25 cellular contexts compared by ENCODE assay signal in genomic region chr18:74880706-74881289, GRCh38.
"Had no signal": no experiment of that assay in that cellular context is flagged by ENCODE, and none has a peak within 500 bp of the region (broad histone marks: within the 10 kb centered on the region; RNA-seq: fewer than 3 reads in every experiment).

No MANE protein-coding gene starts in this region.

- H3K36me3 Mint-ChIP-seq: neural progenitor cell had no signal

- H3K9me3 Mint-ChIP-seq: natural killer cell treated with Interleukin-12 subunit alpha and Interleukin-12 subunit beta and Interleukin-15 and Interleukin-18, amount 100 ng/mL, for 72 hours; neural progenitor cell had no signal

- H3K4me1 ChIP-seq: esophagus muscularis mucosa, foreskin keratinocyte, gastroesophageal sphincter, heart left ventricle, left lung, neural progenitor cell, parathyroid adenoma, prostate gland, right atrium auricular region, sigmoid colon, spleen, thyroid gland had no signal

- H3K27me3 ChIP-seq: esophagus muscularis mucosa, foreskin keratinocyte, gastroesophageal sphincter, heart left ventricle, hepatocyte, left lung, neural progenitor cell, right atrium auricular region, sigmoid colon, spleen, stomach, thyroid gland had no signal

- H3K27ac Mint-ChIP-seq: mesothelial cell of epicardium; natural killer cell treated with Interleukin-12 subunit alpha and Interleukin-12 subunit beta and Interleukin-15 and Interleukin-18, amount 100 ng/mL, for 72 hours; neural progenitor cell; stimulated activated naive B cell treated with anti-CD40 and anti-IgM and Interleukin-4, amounts not matched to agents 10 μg/mL and 1 μg/mL and 100 μg/mL, for 72 hours; type B pancreatic cell had no signal

- H3K9me3 ChIP-seq: esophagus muscularis mucosa, gastroesophageal sphincter, heart left ventricle, left lung, mucosa of descending colon, prostate gland, right atrium auricular region, sigmoid colon, spleen, stomach, thyroid gland had no signal

- H3K27ac ChIP-seq: coronary artery, esophagus muscularis mucosa, foreskin keratinocyte, gastroesophageal sphincter, heart left ventricle, hepatocyte, left lung, neural progenitor cell, parathyroid adenoma, prostate gland, right atrium auricular region, sigmoid colon, spleen, stomach, thyroid gland had no signal

- H3K27me3 Mint-ChIP-seq: naive B cell; natural killer cell treated with Interleukin-12 subunit alpha and Interleukin-12 subunit beta and Interleukin-15 and Interleukin-18, amount 100 ng/mL, for 72 hours; stimulated activated naive B cell treated with anti-CD40 and anti-IgM and Interleukin-4, amounts not matched to agents 10 μg/mL and 1 μg/mL and 100 μg/mL, for 72 hours; type B pancreatic cell had no signal

- H3K4me1 Mint-ChIP-seq: naive B cell; stimulated activated naive B cell treated with anti-CD40 and anti-IgM and Interleukin-4, amounts not matched to agents 10 μg/mL and 1 μg/mL and 100 μg/mL, for 72 hours had no signal

- H3K4me3 ChIP-seq: coronary artery, esophagus muscularis mucosa, gastroesophageal sphincter, heart left ventricle, hepatocyte, left lung, mucosa of descending colon, neural progenitor cell, prostate gland, right atrium auricular region, sigmoid colon, spleen, stomach, thyroid gland had no signal

- DNase-seq: dermis blood vessel endothelial cell; effector memory CD4-positive, alpha-beta T cell; foreskin keratinocyte; heart left ventricle; kidney; left lung; mesenchymal stem cell; mucosa of descending colon; naive B cell; sigmoid colon; spleen; stimulated activated naive B cell treated with anti-CD40 and anti-IgM and Interleukin-4, amounts not matched to agents 10 μg/mL and 1 μg/mL and 100 μg/mL, for 72 hours; stomach; thyroid gland had no signal

- ATAC-seq: foreskin keratinocyte; gastroesophageal sphincter; heart left ventricle; left lung; mucosa of descending colon; natural killer cell treated with Interleukin-12 subunit alpha and Interleukin-12 subunit beta and Interleukin-15 and Interleukin-18, amount 100 ng/mL, for 72 hours; stimulated activated naive B cell treated with anti-CD40 and anti-IgM and Interleukin-4, amounts not matched to agents 10 μg/mL and 1 μg/mL and 100 μg/mL, for 72 hours had no signal

- H3K4me2 ChIP-seq: hepatocyte, neural progenitor cell had no signal

- H3K36me3 ChIP-seq: neural progenitor cell, prostate gland, thyroid gland had no signal

- H3K4me3 Mint-ChIP-seq: mesothelial cell of epicardium; natural killer cell treated with Interleukin-12 subunit alpha and Interleukin-12 subunit beta and Interleukin-15 and Interleukin-18, amount 100 ng/mL, for 72 hours; neural progenitor cell; stimulated activated naive B cell treated with anti-CD40 and anti-IgM and Interleukin-4, amounts not matched to agents 10 μg/mL and 1 μg/mL and 100 μg/mL, for 72 hours; type B pancreatic cell had no signal

- H3K9ac ChIP-seq: neural progenitor cell, parathyroid adenoma had no signal

- H3K79me2 ChIP-seq: hepatocyte, parathyroid adenoma had no signal

- H2AFZ ChIP-seq: hepatocyte, neural progenitor cell, parathyroid adenoma had no signal
